ENCODE assay signal across 8 cellular contexts in genomic region chr5:612498-613424, GRCh38. TPM values are rescaled to one million over a fixed set of nuclear protein-coding genes. Genes with fewer than 3 reads are reported as not detected.
DNase-seq lines count a peak whose midpoint lies in the region; ATAC-seq and TF ChIP-seq lines count a peak whose summit lies in the region.

No MANE protein-coding gene starts in this region.

- intact Hi-C loops in aorta (cut with DNase I): loop anchor here in 1 of 2 donors (5.0 to 10.0 kb wide), 3 partner anchors 138 to 280 kb away; partner anchors contain the start of genes BRD9, EXOC3 and TRIP13

- peaks cover 17% of the 10 kb centered on the region for H3K9me3 ChIP-seq in mesodermal cell (ENCODE audit: control insufficient read depth, low read length)
- no peaks in the 10 kb centered on the region for H3K9me3 ChIP-seq in aorta (ENCODE audit: control insufficient read depth, low read length)

- peaks cover 8 to 11% of the 10 kb centered on the region in 2 donors for H3K27me3 Mint-ChIP-seq in effector memory CD8-positive, alpha-beta T cell

- H3K4me1 Mint-ChIP-seq in effector memory CD8-positive, alpha-beta T cell (ENCODE audit: low read depth in 2 of 2): peaks cover 21 to 39% of the 10 kb centered on the region in 2 donors

- peak overlapping the region; percentile 28 to 91 for H3K27ac Mint-ChIP-seq in effector memory CD8-positive, alpha-beta T cell

- peak overlapping the region; percentile 81 to 94 for H3K4me3 Mint-ChIP-seq in effector memory CD8-positive, alpha-beta T cell

- H3K27me3 ChIP-seq in aorta (ENCODE audit: control insufficient read depth in 1 of 2, insufficient read depth in 2 of 2, low read length in 1 of 2): no peaks in the 10 kb centered on the region

- POLR2A ChIA-PET in RWPE1 (lab: Yijun Ruan, JAX; ENCODE audit: low non-redundant PET): no interaction called here

- peaks cover 7% of the 10 kb centered on the region for H3K36me3 Mint-ChIP-seq in effector memory CD8-positive, alpha-beta T cell (ENCODE audit: insufficient read depth)

- H3K36me3 ChIP-seq in mesodermal cell (ENCODE audit: control insufficient read depth, insufficient read depth, low read length): peaks cover 17% of the 10 kb centered on the region
- H3K36me3 ChIP-seq in aorta (ENCODE audit: control insufficient read depth in 1 of 2, insufficient read depth in 2 of 2, low read length in 1 of 2): no peaks in the 10 kb centered on the region

- TF ChIP-seq CTCF in RWPE1 (conservative IDR thresholded peaks at IDR 0.05; ENCODE audit: low read depth): no peak

- H3K27ac ChIP-seq in RWPE1 (peak overlapping the region; percentile 78), mesodermal cell (ENCODE audit: low read depth, low read length, severe bottlenecking) (no peak overlapping the region), aorta (ENCODE audit: low read depth in 1 of 2, low read length in 2 of 2) (no peak overlapping the region)

- ATAC-seq in GM18858 (IDR thresholded peaks at IDR 0.05; ENCODE audit: unreplicated experiment) (peak; percentile 20), HG03045 (IDR thresholded peaks at IDR 0.05; ENCODE audit: unreplicated experiment) (peak; percentile 27), aorta (ENCODE audit: low FRiP score) (peak; percentile 21)
- ATAC-seq in effector memory CD8-positive, alpha-beta T cell (replicated peaks): peak; percentile 14

- peaks cover 0 to 3% of the 10 kb centered on the region in 2 donors for H3K9me3 Mint-ChIP-seq in effector memory CD8-positive, alpha-beta T cell

- H3K4me1 ChIP-seq in mesodermal cell (ENCODE audit: control insufficient read depth, insufficient read depth, low read length, poor library complexity, severe bottlenecking) (no peaks in the 10 kb centered on the region), aorta (ENCODE audit: control insufficient read depth in 1 of 2, insufficient read depth in 2 of 2, low read length in 2 of 2) (no peaks in the 10 kb centered on the region)

- CTCF ChIA-PET in RWPE1 (lab: Yijun Ruan, JAX): interaction anchor here (1.1 kb wide), 1 partner anchor 166 kb away, joined by 5 read pairs; no protein-coding TSS in a partner anchor

- DNase-seq in AG08395 (ENCODE audit: low spot score) (peak; percentile 31), RWPE1 (ENCODE audit: low spot score) (peak; percentile 59), aorta (peak in 1 of 2 donors; percentile 10), SHP77 treated with DMSO at 0.1 percent for 48 hours (lab: John Stamatoyannopoulos, UW) (no peak)
- DNase-seq in effector memory CD8-positive, alpha-beta T cell: peak in 1 of 3 experiments; percentile 6

- 6 to 18% methylated on average over 31 to 34 of the region's 49 CpGs for WGBS in mesodermal cell (ENCODE audit: insufficient coverage in 2 of 2), 2 experiments
- WGBS in aorta, 2 donors: 11 to 16% methylated on average over 33 to 49 of the region's 49 CpGs

- H3K4me3 ChIP-seq in mesodermal cell (ENCODE audit: extremely low read depth, insufficient read depth, low read length, poor library complexity, severe bottlenecking) (peak overlapping the region; percentile 70), aorta (ENCODE audit: low read length in 2 of 2) (peak overlapping the region; percentile 71 to 93)

RNA-seq across cellular contexts. Expression of gene CEP72, which starts 0.6 kb away (rescaled TPM):
- polyA plus RNA-seq in mesodermal cell (2013, experiment 1 of 2): 8.7 TPM
- 8.9 TPM for polyA plus RNA-seq in mesodermal cell (2013, experiment 2 of 2)
- total RNA-seq in aorta: 1 to 10 TPM; 2.2 to 6.5 TPM
- polyA plus RNA-seq in aorta: under 1 TPM in 1 of 2 donors, not detected in 1; 0.82 TPM
